1 cellular context compared by ENCODE assay signal in the genomic region with DNA sequence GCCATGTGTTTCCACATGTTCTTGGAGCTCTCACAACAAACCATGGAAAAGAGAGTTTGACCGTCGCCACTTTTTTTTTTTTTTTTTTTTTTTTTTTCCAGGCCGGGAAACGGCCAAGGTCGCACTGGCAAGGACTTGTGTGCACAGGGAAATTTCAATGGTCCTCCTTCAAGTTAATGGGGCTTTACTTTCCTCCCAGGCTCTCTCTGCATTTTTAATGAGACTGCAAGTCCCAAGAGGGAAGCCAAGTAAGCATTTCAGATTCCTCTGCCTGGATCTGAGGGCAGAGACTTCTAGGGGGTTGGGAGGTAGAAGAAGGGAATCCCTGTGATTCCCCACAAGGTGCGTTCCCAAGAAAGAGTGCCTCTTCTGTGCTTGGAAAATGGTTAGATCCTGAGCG.
TF ChIP-seq lines count a peak whose summit lies in the region.

No MANE protein-coding gene starts in this region.

TF ChIP-seq in H1, 55 proteins besides CTCF, POLR2A, EP300 and RAD21 (continued from another document):
- TF ChIP-seq, protein P1, sequence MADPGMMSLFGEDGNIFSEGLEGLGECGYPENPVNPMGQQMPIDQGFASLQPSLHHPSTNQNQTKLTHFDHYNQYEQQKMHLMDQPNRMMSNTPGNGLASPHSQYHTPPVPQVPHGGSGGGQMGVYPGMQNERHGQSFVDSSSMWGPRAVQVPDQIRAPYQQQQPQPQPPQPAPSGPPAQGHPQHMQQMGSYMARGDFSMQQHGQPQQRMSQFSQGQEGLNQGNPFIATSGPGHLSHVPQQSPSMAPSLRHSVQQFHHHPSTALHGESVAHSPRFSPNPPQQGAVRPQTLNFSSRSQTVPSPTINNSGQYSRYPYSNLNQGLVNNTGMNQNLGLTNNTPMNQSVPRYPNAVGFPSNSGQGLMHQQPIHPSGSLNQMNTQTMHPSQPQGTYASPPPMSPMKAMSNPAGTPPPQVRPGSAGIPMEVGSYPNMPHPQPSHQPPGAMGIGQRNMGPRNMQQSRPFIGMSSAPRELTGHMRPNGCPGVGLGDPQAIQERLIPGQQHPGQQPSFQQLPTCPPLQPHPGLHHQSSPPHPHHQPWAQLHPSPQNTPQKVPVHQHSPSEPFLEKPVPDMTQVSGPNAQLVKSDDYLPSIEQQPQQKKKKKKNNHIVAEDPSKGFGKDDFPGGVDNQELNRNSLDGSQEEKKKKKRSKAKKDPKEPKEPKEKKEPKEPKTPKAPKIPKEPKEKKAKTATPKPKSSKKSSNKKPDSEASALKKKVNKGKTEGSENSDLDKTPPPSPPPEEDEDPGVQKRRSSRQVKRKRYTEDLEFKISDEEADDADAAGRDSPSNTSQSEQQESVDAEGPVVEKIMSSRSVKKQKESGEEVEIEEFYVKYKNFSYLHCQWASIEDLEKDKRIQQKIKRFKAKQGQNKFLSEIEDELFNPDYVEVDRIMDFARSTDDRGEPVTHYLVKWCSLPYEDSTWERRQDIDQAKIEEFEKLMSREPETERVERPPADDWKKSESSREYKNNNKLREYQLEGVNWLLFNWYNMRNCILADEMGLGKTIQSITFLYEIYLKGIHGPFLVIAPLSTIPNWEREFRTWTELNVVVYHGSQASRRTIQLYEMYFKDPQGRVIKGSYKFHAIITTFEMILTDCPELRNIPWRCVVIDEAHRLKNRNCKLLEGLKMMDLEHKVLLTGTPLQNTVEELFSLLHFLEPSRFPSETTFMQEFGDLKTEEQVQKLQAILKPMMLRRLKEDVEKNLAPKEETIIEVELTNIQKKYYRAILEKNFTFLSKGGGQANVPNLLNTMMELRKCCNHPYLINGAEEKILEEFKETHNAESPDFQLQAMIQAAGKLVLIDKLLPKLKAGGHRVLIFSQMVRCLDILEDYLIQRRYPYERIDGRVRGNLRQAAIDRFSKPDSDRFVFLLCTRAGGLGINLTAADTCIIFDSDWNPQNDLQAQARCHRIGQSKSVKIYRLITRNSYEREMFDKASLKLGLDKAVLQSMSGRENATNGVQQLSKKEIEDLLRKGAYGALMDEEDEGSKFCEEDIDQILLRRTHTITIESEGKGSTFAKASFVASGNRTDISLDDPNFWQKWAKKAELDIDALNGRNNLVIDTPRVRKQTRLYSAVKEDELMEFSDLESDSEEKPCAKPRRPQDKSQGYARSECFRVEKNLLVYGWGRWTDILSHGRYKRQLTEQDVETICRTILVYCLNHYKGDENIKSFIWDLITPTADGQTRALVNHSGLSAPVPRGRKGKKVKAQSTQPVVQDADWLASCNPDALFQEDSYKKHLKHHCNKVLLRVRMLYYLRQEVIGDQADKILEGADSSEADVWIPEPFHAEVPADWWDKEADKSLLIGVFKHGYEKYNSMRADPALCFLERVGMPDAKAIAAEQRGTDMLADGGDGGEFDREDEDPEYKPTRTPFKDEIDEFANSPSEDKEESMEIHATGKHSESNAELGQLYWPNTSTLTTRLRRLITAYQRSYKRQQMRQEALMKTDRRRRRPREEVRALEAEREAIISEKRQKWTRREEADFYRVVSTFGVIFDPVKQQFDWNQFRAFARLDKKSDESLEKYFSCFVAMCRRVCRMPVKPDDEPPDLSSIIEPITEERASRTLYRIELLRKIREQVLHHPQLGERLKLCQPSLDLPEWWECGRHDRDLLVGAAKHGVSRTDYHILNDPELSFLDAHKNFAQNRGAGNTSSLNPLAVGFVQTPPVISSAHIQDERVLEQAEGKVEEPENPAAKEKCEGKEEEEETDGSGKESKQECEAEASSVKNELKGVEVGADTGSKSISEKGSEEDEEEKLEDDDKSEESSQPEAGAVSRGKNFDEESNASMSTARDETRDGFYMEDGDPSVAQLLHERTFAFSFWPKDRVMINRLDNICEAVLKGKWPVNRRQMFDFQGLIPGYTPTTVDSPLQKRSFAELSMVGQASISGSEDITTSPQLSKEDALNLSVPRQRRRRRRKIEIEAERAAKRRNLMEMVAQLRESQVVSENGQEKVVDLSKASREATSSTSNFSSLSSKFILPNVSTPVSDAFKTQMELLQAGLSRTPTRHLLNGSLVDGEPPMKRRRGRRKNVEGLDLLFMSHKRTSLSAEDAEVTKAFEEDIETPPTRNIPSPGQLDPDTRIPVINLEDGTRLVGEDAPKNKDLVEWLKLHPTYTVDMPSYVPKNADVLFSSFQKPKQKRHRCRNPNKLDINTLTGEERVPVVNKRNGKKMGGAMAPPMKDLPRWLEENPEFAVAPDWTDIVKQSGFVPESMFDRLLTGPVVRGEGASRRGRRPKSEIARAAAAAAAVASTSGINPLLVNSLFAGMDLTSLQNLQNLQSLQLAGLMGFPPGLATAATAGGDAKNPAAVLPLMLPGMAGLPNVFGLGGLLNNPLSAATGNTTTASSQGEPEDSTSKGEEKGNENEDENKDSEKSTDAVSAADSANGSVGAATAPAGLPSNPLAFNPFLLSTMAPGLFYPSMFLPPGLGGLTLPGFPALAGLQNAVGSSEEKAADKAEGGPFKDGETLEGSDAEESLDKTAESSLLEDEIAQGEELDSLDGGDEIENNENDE (IDR thresholded peaks at IDR 0.05; ENCODE audit: insufficient replicate concordance, low read length), result no peak
- TF ChIP-seq NRF1 (IDR thresholded peaks at IDR 0.05; ENCODE audit: low read depth, low read length), result no peak
- TF ChIP-seq SAP30 (IDR thresholded peaks at IDR 0.05; ENCODE audit: insufficient read depth, insufficient replicate concordance, low read length), result no peak
- no peak for TF ChIP-seq TEAD4 (IDR thresholded peaks at IDR 0.05; ENCODE audit: low read depth, low read length)
- no peak for TF ChIP-seq RNF2 (IDR thresholded peaks at IDR 0.05; ENCODE audit: borderline replicate concordance, low read depth, low read length, missing control alignments, poor library complexity, severe bottlenecking)
- TF ChIP-seq, protein P2, sequence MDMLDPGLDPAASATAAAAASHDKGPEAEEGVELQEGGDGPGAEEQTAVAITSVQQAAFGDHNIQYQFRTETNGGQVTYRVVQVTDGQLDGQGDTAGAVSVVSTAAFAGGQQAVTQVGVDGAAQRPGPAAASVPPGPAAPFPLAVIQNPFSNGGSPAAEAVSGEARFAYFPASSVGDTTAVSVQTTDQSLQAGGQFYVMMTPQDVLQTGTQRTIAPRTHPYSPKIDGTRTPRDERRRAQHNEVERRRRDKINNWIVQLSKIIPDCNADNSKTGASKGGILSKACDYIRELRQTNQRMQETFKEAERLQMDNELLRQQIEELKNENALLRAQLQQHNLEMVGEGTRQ (IDR thresholded peaks at IDR 0.05; ENCODE audit: low read length), result no peak
- no peak for TF ChIP-seq ZNF274 (IDR thresholded peaks at IDR 0.05; ENCODE audit: borderline replicate concordance, extremely low read depth, low read length)
- TF ChIP-seq RXRA (IDR thresholded peaks at IDR 0.05; ENCODE audit: insufficient read depth, low read depth, low read length), result no peak
- TF ChIP-seq CBX5 (IDR thresholded peaks at IDR 0.05; ENCODE audit: low read depth, low read length), result no peak
- no peak for TF ChIP-seq SRF (IDR thresholded peaks at IDR 0.05; ENCODE audit: low read depth, low read length)
- no peak for TF ChIP-seq KDM5A (IDR thresholded peaks at IDR 0.05; ENCODE audit: low read length)
TF ChIP-seq in H1: peak in this region for 0.
